13 cellular contexts compared by ENCODE assay signal in the genomic region with DNA sequence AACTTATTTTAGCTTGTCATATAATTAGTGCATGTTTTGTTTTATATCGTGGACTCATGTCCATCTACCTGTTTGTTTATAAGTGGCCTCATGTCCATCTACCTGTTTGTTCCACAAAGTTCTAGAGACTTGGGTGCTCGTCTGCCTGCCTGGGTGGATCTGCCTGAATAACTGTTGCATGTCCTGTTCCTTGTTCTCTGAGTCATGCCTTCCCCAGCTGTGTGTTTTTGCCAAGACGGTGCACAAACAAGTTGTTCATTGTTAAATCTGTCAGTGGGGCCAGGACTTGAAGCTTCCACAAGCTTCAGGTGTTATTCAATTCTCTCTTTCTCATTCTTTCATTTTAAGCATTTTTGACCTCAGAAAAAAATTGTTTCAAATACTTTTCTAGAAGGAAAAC.
DNase-seq lines count a peak whose midpoint lies in the region; ATAC-seq and TF ChIP-seq lines count a peak whose summit lies in the region.
"Had no signal": no experiment of that assay in that cellular context is flagged by ENCODE, and none has a peak within 500 bp of the region (broad histone marks: within the 10 kb centered on the region; RNA-seq: fewer than 3 reads in every experiment).

No MANE protein-coding gene starts in this region.

- WGBS in mammary epithelial cell (ENCODE audit: low coverage, missing lambda C conversion rate): 10% methylated on average over 3 of the region's 3 CpGs

- H3K36me3 ChIP-seq in MG63 (no peaks in the 10 kb centered on the region), mammary epithelial cell (ENCODE audit: insufficient read depth, low read length) (no peaks in the 10 kb centered on the region)
- H3K36me3 ChIP-seq: HAP-1 had no signal

- H2AFZ ChIP-seq in mammary epithelial cell (ENCODE audit: low read depth, low read length): peak overlapping the region; percentile 41

- DNase-seq in AG08396 (ENCODE audit: low spot score): peak; percentile 51
- peak; percentile 48 for DNase-seq in MG63
- DNase-seq in mammary epithelial cell: peak; percentile 84
- DNase-seq in lung microvascular endothelial cell (ENCODE audit: low read depth in 2 of 2): peak; percentile 27 to 91
- no peak for DNase-seq in omental fat pad (ENCODE audit: low spot score)
- no peak for DNase-seq in OCI-M1 (lab: John Stamatoyannopoulos, UW)
- DNase-seq in activated CD4-positive, alpha-beta T cell treated with anti-CD3 and anti-CD28 coated beads, Interleukin-2, amount 50 U/mL, for 4 hours: no peak
- DNase-seq: activated T-cell treated with anti-CD3 and anti-CD28 coated beads, Interleukin-2, amount 50 U/mL, for 1 hour; NCI-H1092 treated with DMSO at 0.1 percent for 48 hours; NK-92 treated with Interleukin-12 subunit alpha and Interleukin-12 subunit beta, amount 100 ng/mL, for 24 hours; T-helper 9 cell had no signal

- BruUV-seq in mammary epithelial cell (replicated peaks; lab: Mats Ljungman, UMichigan): no TSS peak

- H3K4me1 ChIP-seq in mammary epithelial cell (ENCODE audit: insufficient read depth, low read length): peaks cover 17% of the 10 kb centered on the region

- TF ChIP-seq CTCF in mammary epithelial cell (conservative IDR thresholded peaks at IDR 0.05 in 1 of 2, IDR thresholded peaks at IDR 0.05 in 1 of 2; ENCODE audit: extremely low read depth in 1 of 2, insufficient read depth in 1 of 2, low read depth in 1 of 2, low read length in 2 of 2) (no peak), omental fat pad (IDR thresholded peaks at IDR 0.05) (no peak)

- no peak overlapping the region for H3K27ac ChIP-seq in mammary epithelial cell (ENCODE audit: insufficient read depth, low read depth, low read length)

- no peaks in the 10 kb centered on the region for H3K79me2 ChIP-seq in mammary epithelial cell (ENCODE audit: insufficient read depth, low read length)

- H3K9me3 ChIP-seq in MG63 (no peaks in the 10 kb centered on the region), mammary epithelial cell (replicated peaks; ENCODE audit: insufficient read depth, low read length) (no peaks in the 10 kb centered on the region)
- H3K9me3 ChIP-seq: HAP-1 had no signal

- H4K20me1 ChIP-seq in mammary epithelial cell (ENCODE audit: insufficient read depth, low read length): no peaks in the 10 kb centered on the region

- intact Hi-C loops in mammary epithelial cell (cut with micrococcal nuclease): no loop called here

- in situ Hi-C loops in mammary epithelial cell (cut with MboI; ENCODE audit: low sequenced_read_pairs in 2 of 2): no loop called here

- peak overlapping the region; percentile 38 for H3K4me2 ChIP-seq in mammary epithelial cell (ENCODE audit: insufficient read depth, low read depth, low read length)

- CTCF ChIA-PET in mammary epithelial cell (lab: Charles Lee; ENCODE audit: low non-redundant PET): no interaction called here

- H3K27me3 ChIP-seq in MG63 (no peaks in the 10 kb centered on the region), mammary epithelial cell (ENCODE audit: insufficient read depth, low read length) (no peaks in the 10 kb centered on the region)

- H3K9ac ChIP-seq in mammary epithelial cell (ENCODE audit: insufficient read depth, low read length): no peak overlapping the region

- H3K4me3 ChIP-seq in MG63 (no peak overlapping the region), mammary epithelial cell (replicated peaks in 1 of 3; ENCODE audit: insufficient read depth in 1 of 3, low read depth in 2 of 3, low read length in 3 of 3) (no peak overlapping the region)
- H3K4me3 ChIP-seq: HAP-1 had no signal

- dilution Hi-C loops in mammary epithelial cell (cut with HindIII; ENCODE audit: low sequenced_read_pairs): no loop called here

- ATAC-seq in omental fat pad (ENCODE audit: low FRiP score) (no peak), HG03457 (IDR thresholded peaks at IDR 0.05; ENCODE audit: unreplicated experiment) (no peak)

Comparison
In these comparisons a context has a peak if more than half of its experiments do, and no peak if none do; other contexts are left out.
1. DNase-seq: peak in AG08396 (single experiment), MG63 (single experiment), mammary epithelial cell (single experiment) and lung microvascular endothelial cell (2 of 2); none in omental fat pad (single experiment), OCI-M1 (single experiment) and activated CD4-positive, alpha-beta T cell treated with anti-CD3 and anti-CD28 coated beads, Interleukin-2, amount 50 U/mL, for 4 hours (0 of 2).